ENCODE assay signal across 3 cellular contexts in genomic region chr10:57113545-57113944, GRCh38.
"Had no signal": no experiment of that assay in that cellular context is flagged by ENCODE, and none has a peak within 500 bp of the region (broad histone marks: within the 10 kb centered on the region; RNA-seq: fewer than 3 reads in every experiment).

No MANE protein-coding gene starts in this region.

- H3K4me3 ChIP-seq: GM12878 had no signal

- DNase-seq: GDM1, GF-D8 had no signal

- ATAC-seq: GM12878 had no signal
